Comparison of ENCODE assay signal across 20 cellular contexts in the genomic region with DNA sequence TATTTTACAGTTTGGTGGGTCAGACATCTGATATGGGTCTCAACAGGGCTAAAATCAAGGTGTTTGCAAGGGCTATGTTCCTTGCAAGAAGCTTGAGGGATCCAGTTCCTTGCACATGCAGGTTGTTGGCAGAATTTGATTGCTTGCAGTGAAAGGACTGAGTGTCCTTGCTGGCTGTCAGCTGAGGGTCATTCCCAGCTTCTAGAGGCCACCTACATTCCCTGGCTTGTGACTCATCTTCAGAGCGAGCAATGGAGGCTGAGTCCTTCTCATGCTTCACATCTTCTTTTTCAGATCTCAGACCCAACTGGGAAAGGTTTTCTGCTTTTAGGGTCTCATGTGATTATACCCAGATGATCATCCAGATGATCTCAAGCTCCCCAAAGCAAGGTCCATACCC. TPM values are rescaled to one million over a fixed set of nuclear protein-coding genes. Genes with fewer than 3 reads are reported as not detected.
DNase-seq lines count a peak whose midpoint lies in the region; ATAC-seq, FAIRE-seq and TF ChIP-seq lines count a peak whose summit lies in the region.
"Had no signal": no experiment of that assay in that cellular context is flagged by ENCODE, and none has a peak within 500 bp of the region (broad histone marks: within the 10 kb centered on the region; RNA-seq: fewer than 3 reads in every experiment).

No MANE protein-coding gene starts in this region.

- no peak for TF ChIP-seq CTCF in natural killer cell (IDR thresholded peaks at IDR 0.05)

- no peaks in the 10 kb centered on the region for H3K27me3 Mint-ChIP-seq in natural killer cell (ENCODE audit: low read depth in 2 of 2)

- intact Hi-C loops in natural killer cell (cut with micrococcal nuclease): no loop called here

- H3K4me1 Mint-ChIP-seq in natural killer cell: peaks cover 73 to 90% of the 10 kb centered on the region in 2 donors

- no peaks in the 10 kb centered on the region for H3K9me3 Mint-ChIP-seq in natural killer cell
- H3K9me3 Mint-ChIP-seq: CD14-positive monocyte, GM23338 had no signal

- H3K36me3 Mint-ChIP-seq in natural killer cell: no peaks in the 10 kb centered on the region

- DNase-seq in ELR (ENCODE audit: low read depth): peak; percentile 41
- peak; percentile 20 for DNase-seq in RCC 7860 (ENCODE audit: low spot score)
- DNase-seq in dermis blood vessel endothelial cell: peak; percentile 2
- no peak for DNase-seq in natural killer cell
- no peak for DNase-seq in NCI-H446 (lab: John Stamatoyannopoulos, UW)
- DNase-seq in activated T-cell treated with anti-CD3 and anti-CD28 coated beads, Interleukin-2, amount 50 U/mL, for 1 hour: no peak
- DNase-seq: Caco-2, DMS53, KG1, NCI-H1105, NCI-H1930, NCI-H2171 treated with DMSO at 0.1 percent for 48 hours, NCI-H510A treated with DMSO at 0.1 percent for 48 hours, RPMI8226 had no signal

- peak overlapping the region; percentile 86 to 97 for H3K27ac Mint-ChIP-seq in natural killer cell
- H3K27ac Mint-ChIP-seq: CD14-positive monocyte, GM23338 had no signal

- no peak for FAIRE-seq in RCC 7860 (lab: Jason Lieb, UNC)
- FAIRE-seq: G401.6, GM12892, GM19239 had no signal

- H3K4me3 Mint-ChIP-seq in natural killer cell: peak overlapping the region; percentile 55
- H3K4me3 Mint-ChIP-seq: CD14-positive monocyte, GM23338 had no signal

- ATAC-seq in natural killer cell: no peak
- no peak for ATAC-seq in GM21737 (IDR thresholded peaks at IDR 0.05; ENCODE audit: unreplicated experiment)
- ATAC-seq: GM23338 had no signal

RNA-seq across cellular contexts. Expression of gene MEX3C, which starts 12.4 kb away (rescaled TPM):
- 41.5 and 42.5 TPM in 2 replicates for total RNA-seq in dermis blood vessel endothelial cell
- total RNA-seq in natural killer cell: 100 to 1,000 TPM; 189 to 205 (median 202) TPM

Comparison
In these comparisons a context has a peak if more than half of its experiments do, and no peak if none do; other contexts are left out.
1. DNase-seq: peak in ELR (single experiment), RCC 7860 (single experiment) and dermis blood vessel endothelial cell (single experiment); none in natural killer cell (single experiment), NCI-H446 (0 of 2) and activated T-cell treated with anti-CD3 and anti-CD28 coated beads, Interleukin-2, amount 50 U/mL, for 1 hour (single experiment).